3 cellular contexts compared by ENCODE assay signal in the genomic region with DNA sequence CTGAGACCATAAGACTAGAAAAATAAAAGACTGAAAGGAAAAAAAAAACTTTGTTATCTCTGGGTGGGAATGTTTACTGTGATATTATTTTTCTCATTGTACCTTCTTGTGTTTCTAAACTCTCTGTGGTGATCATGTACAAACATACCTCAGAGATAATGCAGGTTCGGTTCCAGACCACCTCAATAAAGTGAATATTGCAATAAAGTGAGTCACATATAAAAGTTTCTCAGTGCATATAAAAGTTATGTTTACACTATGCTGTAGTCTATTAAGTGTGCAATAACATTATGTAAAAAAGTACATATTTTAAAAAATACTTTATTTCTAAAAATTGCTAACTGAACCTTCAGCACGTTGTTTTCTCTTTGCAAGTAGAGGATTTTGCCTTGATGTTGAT.
"Had no signal": no experiment of that assay in that cellular context is flagged by ENCODE, and none has a peak within 500 bp of the region (broad histone marks: within the 10 kb centered on the region; RNA-seq: fewer than 3 reads in every experiment).

No MANE protein-coding gene starts in this region.

- DNase-seq: GDM1, GF-D8 had no signal

- ATAC-seq: GM12878 had no signal

- H3K4me3 ChIP-seq: GM12878 had no signal
